8 cellular contexts compared by ENCODE assay signal in genomic region chrX:9829308-9830267, GRCh38. TPM values are rescaled to one million over a fixed set of nuclear protein-coding genes. Genes with fewer than 3 reads are reported as not detected.
A peak's percentile ranks its signal among the peaks of the same experiment; 100 is the strongest.
DNase-seq lines count a peak whose midpoint lies in the region; ATAC-seq lines count a peak whose summit lies in the region.

No MANE protein-coding gene starts in this region.

- no peak overlapping the region for H3K27ac ChIP-seq in GM23248

- no peaks in the 10 kb centered on the region for H3K9me2 ChIP-seq in GM23248 (ENCODE audit: insufficient read depth)

- no peaks in the 10 kb centered on the region for H4K20me1 ChIP-seq in GM23248 (ENCODE audit: insufficient read depth)

- H3K36me3 ChIP-seq in GM23248 (ENCODE audit: low read depth) = no peaks in the 10 kb centered on the region

- H3K27me3 ChIP-seq in GM23248 (replicated peaks; ENCODE audit: insufficient read depth) = no peaks in the 10 kb centered on the region

- H3K9me3 ChIP-seq in GM23248 (ENCODE audit: low read depth) = no peaks in the 10 kb centered on the region

- H2AFZ ChIP-seq in GM23248 = no peak overlapping the region

- WGBS in GM23248 (ENCODE audit: low coverage in 1 of 2, low lambda C conversion rate in 2 of 2, missing lambda C conversion rate in 2 of 2), 2 experiments = 53 to 56% methylated on average over 13 of the region's 14 CpGs

- no peaks in the 10 kb centered on the region for H3K79me2 ChIP-seq in GM23248 (ENCODE audit: insufficient read depth)

- peak; percentile 95 for ATAC-seq in GM18517 (IDR thresholded peaks at IDR 0.05; ENCODE audit: unreplicated experiment)

- in situ Hi-C loops in GM23248 (cut with MboI) = no loop called here

- no peaks in the 10 kb centered on the region for H3F3A ChIP-seq in GM23248 (ENCODE audit: insufficient read depth)

- H3K4me2 ChIP-seq in GM23248 (ENCODE audit: unreplicated experiment) = no peak overlapping the region

- H3K4me1 ChIP-seq in GM23248 (ENCODE audit: insufficient read depth) = no peaks in the 10 kb centered on the region

- no peak overlapping the region for H3K9ac ChIP-seq in GM23248

- DNase-seq in GM23248 = peak; percentile 14
- DNase-seq in LHCN-M2 (ENCODE audit: low read depth) = peak; percentile 71
- DNase-seq in iris pigment epithelial cell (ENCODE audit: low read depth) = peak; percentile 85
- no peak for DNase-seq in activated effector memory CD4-positive, alpha-beta T cell treated with Interleukin-2 at 50 U/mL for 16 hours
- DNase-seq in UCSD-AML1 (lab: John Stamatoyannopoulos, UW; ENCODE audit: unreplicated experiment) = no peak
- DNase-seq in NCI-H524 (lab: John Stamatoyannopoulos, UW) = no peak
- no peak for DNase-seq in retina

- no peak overlapping the region for H3K4me3 ChIP-seq in GM23248

RNA-seq across cellular contexts. Expression of gene SHROOM2, which starts 43.4 kb away (rescaled TPM):
- total RNA-seq in GM23248 (2014; rRNA removed; shearing (Covaris generic)) = 0.22 and 0.38 TPM in 2 replicates
- 0.63 and 0.68 TPM in 2 replicates for polyA plus RNA-seq in GM23248 (2016; fragmentation: Nextera tagmentation; extraction: Ambion mirVana)
- 3.2 and 5.1 TPM in 2 replicates for total RNA-seq in LHCN-M2 (2014; rRNA removed)
- polyA plus RNA-seq in LHCN-M2 (2012) = 4.0 TPM

Comparison
In these comparisons a context has a peak if more than half of its experiments do, and no peak if none do; other contexts are left out.
1. DNase-seq: peak in GM23248 (single experiment), LHCN-M2 (single experiment) and iris pigment epithelial cell (single experiment); none in activated effector memory CD4-positive, alpha-beta T cell treated with Interleukin-2 at 50 U/mL for 16 hours (single experiment), UCSD-AML1 (single experiment), NCI-H524 (0 of 2) and retina (single experiment).